Comparison of ENCODE assay signal across 20 cellular contexts in the genomic region with DNA sequence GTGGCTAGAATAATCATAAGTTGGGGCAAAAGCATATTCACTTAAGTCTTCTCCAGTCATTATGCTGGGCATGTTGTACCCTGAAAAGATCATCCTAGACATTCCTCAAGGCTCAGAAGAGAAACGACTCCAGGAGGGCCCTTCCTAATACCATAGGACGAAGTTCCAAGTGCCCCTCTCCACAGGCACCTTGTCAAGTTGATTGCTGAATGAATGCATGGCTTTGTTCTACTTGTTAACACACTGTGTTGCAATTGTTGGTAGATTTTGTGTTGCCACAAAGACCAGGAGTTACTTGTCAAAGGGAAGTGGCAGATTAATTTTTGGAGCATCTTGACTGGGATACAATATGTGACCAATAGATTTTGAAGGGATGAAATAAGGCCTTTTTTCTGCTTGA.
A peak's percentile ranks its signal among the peaks of the same experiment; 100 is the strongest.
DNase-seq lines count a peak whose midpoint lies in the region; ATAC-seq, FAIRE-seq and TF ChIP-seq lines count a peak whose summit lies in the region.
"Had no signal": no experiment of that assay in that cellular context is flagged by ENCODE, and none has a peak within 500 bp of the region (broad histone marks: within the 10 kb centered on the region; RNA-seq: fewer than 3 reads in every experiment).

No MANE protein-coding gene starts in this region.

- H3K4me2 ChIP-seq in fibroblast of lung (ENCODE audit: extremely low read depth, insufficient read depth, low read length), result no peak overlapping the region
- H3K4me2 ChIP-seq in neural progenitor cell, result peak overlapping the region; percentile 3

- peaks cover 15% of the 10 kb centered on the region for H3K9me3 Mint-ChIP-seq in neural progenitor cell

- H3K9ac ChIP-seq in fibroblast of lung (ENCODE audit: insufficient read depth, low read length), result no peak overlapping the region
- H3K9ac ChIP-seq in neural progenitor cell, result no peak overlapping the region

- TF ChIP-seq CTCF in fibroblast of lung (conservative IDR thresholded peaks at IDR 0.05 in 1 of 2, IDR thresholded peaks at IDR 0.05 in 1 of 2; ENCODE audit: low read depth in 1 of 2, low read length in 2 of 2), result no peak
- TF ChIP-seq CTCF in neural progenitor cell (IDR thresholded peaks at IDR 0.05), result no peak
- no peak for TF ChIP-seq CTCF in omental fat pad (IDR thresholded peaks at IDR 0.05)

- H3K27ac Mint-ChIP-seq in neural progenitor cell, result no peak overlapping the region
- H3K27ac Mint-ChIP-seq: CD4-positive, alpha-beta memory T cell; HFFc6 had no signal

- H3K4me1 Mint-ChIP-seq in neural progenitor cell, result peaks cover 21% of the 10 kb centered on the region

- FAIRE-seq in urothelium cell line (lab: Jason Lieb, UNC), result no peak
- FAIRE-seq: HTR-8/SVneo, K562, RCC 7860 had no signal

- DNase-seq in H7, result peak; percentile 25
- peak; percentile 23 to 67 for DNase-seq in NCI-H1930 (lab: John Stamatoyannopoulos, UW)
- no peak for DNase-seq in fibroblast of lung (ENCODE audit: low read depth in 2 of 2)
- peak; percentile 69 for DNase-seq in neural progenitor cell (ENCODE audit: low spot score)
- DNase-seq in NAMALWA (ENCODE audit: low spot score), result no peak
- DNase-seq in omental fat pad (ENCODE audit: low spot score), result no peak
- DNase-seq in activated T-cell treated with anti-CD3 and anti-CD28 coated beads for 4 hours, result no peak
- DNase-seq in urothelium cell line (ENCODE audit: low spot score), result no peak
- DNase-seq: BE2C; Calu3; CD4-positive, alpha-beta memory T cell; HFFc6; NCI-H2029; NCI-H510A; Right ventricle myocardium superior had no signal

- H3K9me3 ChIP-seq in fibroblast of lung (ENCODE audit: control insufficient read depth, insufficient read depth, low read depth, low read length), result no peaks in the 10 kb centered on the region
- H3K9me3 ChIP-seq in neural progenitor cell (ENCODE audit: low read depth), result no peaks in the 10 kb centered on the region
- H3K9me3 ChIP-seq: BE2C had no signal

- H3K27ac ChIP-seq in fibroblast of lung (ENCODE audit: insufficient read depth, low read length), result no peak overlapping the region
- H3K27ac ChIP-seq in neural progenitor cell, result no peak overlapping the region
- H3K27ac ChIP-seq: HL-60, SK-N-MC had no signal

- H3K36me3 ChIP-seq in H7 (replicated peaks; ENCODE audit: control insufficient read depth, insufficient read depth, low read length) (no peaks in the 10 kb centered on the region), fibroblast of lung (ENCODE audit: control insufficient read depth, insufficient read depth, low read length) (no peaks in the 10 kb centered on the region), neural progenitor cell (no peaks in the 10 kb centered on the region)
- H3K36me3 ChIP-seq: BE2C had no signal

- peak overlapping the region; percentile 17 for H2AFZ ChIP-seq in fibroblast of lung (ENCODE audit: low read length)
- H2AFZ ChIP-seq in neural progenitor cell (replicated peaks), result no peak overlapping the region

- no peak for ATAC-seq in omental fat pad (ENCODE audit: low FRiP score)
- ATAC-seq: K562 had no signal

- no peaks in the 10 kb centered on the region for H4K20me1 ChIP-seq in fibroblast of lung (ENCODE audit: control insufficient read depth, extremely low read depth, insufficient read depth, low read length)
- no peaks in the 10 kb centered on the region for H4K20me1 ChIP-seq in neural progenitor cell (ENCODE audit: low read depth)

- no peaks in the 10 kb centered on the region for H3F3A ChIP-seq in neural progenitor cell (ENCODE audit: low read depth)

- H3K4me1 ChIP-seq in fibroblast of lung (ENCODE audit: control insufficient read depth, extremely low read depth, insufficient read depth, low read length), result no peaks in the 10 kb centered on the region
- H3K4me1 ChIP-seq in neural progenitor cell, result peaks cover 13% of the 10 kb centered on the region
- H3K4me1 ChIP-seq: BE2C had no signal

- no peak overlapping the region for H3K4me3 Mint-ChIP-seq in neural progenitor cell
- H3K4me3 Mint-ChIP-seq: CD4-positive, alpha-beta memory T cell; HFFc6 had no signal

- no peak overlapping the region for H3K4me3 ChIP-seq in H7 (ENCODE audit: insufficient read depth, low read depth, low read length)
- H3K4me3 ChIP-seq in fibroblast of lung (replicated peaks in 1 of 4; ENCODE audit: control extremely low read depth in 1 of 4, insufficient read depth in 1 of 4, low read depth in 3 of 4, low read length in 4 of 4), result no peak overlapping the region
- no peak overlapping the region for H3K4me3 ChIP-seq in neural progenitor cell
- H3K4me3 ChIP-seq: K562, SK-N-MC had no signal

- peaks cover 14% of the 10 kb centered on the region for H3K27me3 Mint-ChIP-seq in neural progenitor cell (ENCODE audit: insufficient read depth, low read depth)
- H3K27me3 Mint-ChIP-seq: CD4-positive, alpha-beta memory T cell had no signal

- no peaks in the 10 kb centered on the region for H3K27me3 ChIP-seq in H7 (ENCODE audit: control insufficient read depth, insufficient read depth, low read length)
- H3K27me3 ChIP-seq in fibroblast of lung (ENCODE audit: control insufficient read depth, insufficient read depth, low read length), result no peaks in the 10 kb centered on the region
- no peaks in the 10 kb centered on the region for H3K27me3 ChIP-seq in neural progenitor cell
- H3K27me3 ChIP-seq: BE2C had no signal

- H3K36me3 Mint-ChIP-seq in neural progenitor cell, result no peaks in the 10 kb centered on the region

- no peaks in the 10 kb centered on the region for H3K79me2 ChIP-seq in fibroblast of lung (ENCODE audit: control insufficient read depth, insufficient read depth, low read length)
- no peaks in the 10 kb centered on the region for H3K79me2 ChIP-seq in neural progenitor cell (ENCODE audit: low read depth)

Comparison
In these comparisons a context has a peak if more than half of its experiments do, and no peak if none do; other contexts are left out.
1. DNase-seq: peak in H7 (single experiment), NCI-H1930 (2 of 2) and neural progenitor cell (single experiment); none in fibroblast of lung (0 of 2), NAMALWA (single experiment), omental fat pad (single experiment), activated T-cell treated with anti-CD3 and anti-CD28 coated beads for 4 hours (single experiment) and urothelium cell line (single experiment).